ENCODE assay signal across 19 cellular contexts in genomic region chr17:61593404-61593803, GRCh38. TPM values are rescaled to one million over a fixed set of nuclear protein-coding genes. Genes with fewer than 3 reads are reported as not detected.
"Had no signal": no experiment of that assay in that cellular context is flagged by ENCODE, and none has a peak within 500 bp of the region (broad histone marks: within the 10 kb centered on the region; RNA-seq: fewer than 3 reads in every experiment).

No MANE protein-coding gene starts in this region.

- DNase-seq: activated CD4-positive, alpha-beta memory T cell treated with anti-CD3 and anti-CD28 coated beads for 36 hours; activated naive CD8-positive, alpha-beta T cell treated with anti-CD3 and anti-CD28 coated beads, Interleukin-2, amount 50 U/mL, for 24 hours; activated T-cell treated with anti-CD3 and anti-CD28 coated beads, Interleukin-2, amount 50 U/mL, for 48 hours; kidney; mesendoderm; pancreas had no signal

- H3K4me2 ChIP-seq: hepatocyte had no signal

- H3K4me3 ChIP-seq: ascending aorta, esophagus muscularis mucosa, gastroesophageal sphincter, hepatocyte, pancreas, right atrium auricular region, skin epidermis, tibial nerve, vagina had no signal

- H3K27me3 ChIP-seq: ascending aorta, pancreas, right atrium auricular region, vagina had no signal

- H3K27ac Mint-ChIP-seq: activated CD4-positive, alpha-beta memory T cell treated with anti-CD3 and anti-CD28 coated beads for 36 hours; activated naive CD8-positive, alpha-beta T cell treated with anti-CD3 and anti-CD28 coated beads, Interleukin-2, amount 50 U/mL, for 24 hours; stimulated activated effector memory CD8-positive, alpha-beta T cell treated with anti-CD3 and anti-CD28 coated beads, Interleukin-12 subunit alpha, Interleukin-12 subunit beta, amount 100 ng/mL, for 72 hours; T-helper 2 cell treated with Interferon-gamma antibody and Interleukin-4, amounts not matched to agents 5 μg/mL and 100 μg/mL, for 36 hours had no signal

- H3K4me1 Mint-ChIP-seq: activated naive CD8-positive, alpha-beta T cell treated with anti-CD3 and anti-CD28 coated beads, Interleukin-2, amount 50 U/mL, for 24 hours; neural crest cell; stimulated activated effector memory CD8-positive, alpha-beta T cell treated with anti-CD3 and anti-CD28 coated beads, Interleukin-12 subunit alpha, Interleukin-12 subunit beta, amount 100 ng/mL, for 72 hours had no signal

- H3K27ac ChIP-seq: ascending aorta, esophagus muscularis mucosa, gastroesophageal sphincter, hepatocyte, pancreas, right atrium auricular region, skin epidermis, tibial nerve, vagina, VCaP had no signal

- ATAC-seq: activated naive CD8-positive, alpha-beta T cell treated with anti-CD3 and anti-CD28 coated beads, Interleukin-2, amount 50 U/mL, for 24 hours; gastroesophageal sphincter; pancreas; stimulated activated effector memory CD8-positive, alpha-beta T cell treated with anti-CD3 and anti-CD28 coated beads, Interleukin-12 subunit alpha, Interleukin-12 subunit beta, amount 100 ng/mL, for 72 hours had no signal

- H3K9me3 Mint-ChIP-seq: activated CD4-positive, alpha-beta memory T cell treated with anti-CD3 and anti-CD28 coated beads for 36 hours; activated naive CD8-positive, alpha-beta T cell treated with anti-CD3 and anti-CD28 coated beads, Interleukin-2, amount 50 U/mL, for 24 hours; neural crest cell; stimulated activated effector memory CD8-positive, alpha-beta T cell treated with anti-CD3 and anti-CD28 coated beads, Interleukin-12 subunit alpha, Interleukin-12 subunit beta, amount 100 ng/mL, for 72 hours; T-helper 2 cell treated with Interferon-gamma antibody and Interleukin-4, amounts not matched to agents 5 μg/mL and 100 μg/mL, for 36 hours had no signal

- H3K4me1 ChIP-seq: ascending aorta, esophagus muscularis mucosa, gastroesophageal sphincter, pancreas, right atrium auricular region, tibial nerve, vagina had no signal

- H3K36me3 ChIP-seq: ascending aorta, esophagus muscularis mucosa, gastroesophageal sphincter, pancreas, right atrium auricular region, tibial nerve, vagina had no signal

- H3K4me3 Mint-ChIP-seq: activated CD4-positive, alpha-beta memory T cell treated with anti-CD3 and anti-CD28 coated beads for 36 hours; activated naive CD8-positive, alpha-beta T cell treated with anti-CD3 and anti-CD28 coated beads, Interleukin-2, amount 50 U/mL, for 24 hours; neural crest cell; stimulated activated effector memory CD8-positive, alpha-beta T cell treated with anti-CD3 and anti-CD28 coated beads, Interleukin-12 subunit alpha, Interleukin-12 subunit beta, amount 100 ng/mL, for 72 hours; T-helper 2 cell treated with Interferon-gamma antibody and Interleukin-4, amounts not matched to agents 5 μg/mL and 100 μg/mL, for 36 hours had no signal

- H3K9me3 ChIP-seq: ascending aorta, esophagus muscularis mucosa, gastroesophageal sphincter, pancreas, right atrium auricular region, tibial nerve, vagina had no signal

RNA-seq across cellular contexts. Expression of gene NACA2, which starts 2.4 kb away (rescaled TPM):
- total RNA-seq: activated CD4-positive, alpha-beta memory T cell treated with anti-CD3 and anti-CD28 coated beads for 36 hours; ascending aorta; esophagus muscularis mucosa; gastroesophageal sphincter; hepatocyte; kidney; liver; neural crest cell; pancreas; right atrium auricular region; tibial nerve; vagina had no signal
- polyA plus RNA-seq: hepatocyte had no signal
